ENCODE assay signal across 1 cellular context in genomic region chr18:32019251-32019943, GRCh38.
TF ChIP-seq lines count a peak whose summit lies in the region.

No MANE protein-coding gene starts in this region.

TF ChIP-seq in HepG2, 621 proteins besides CTCF, POLR2A, EP300 and RAD21 (continued from another document and continues in another):
- 0 out of 2 replicates have a peak, but pooled peaks have one; percentile 28 for TF ChIP-seq ATF2 (CRISPR knock-in tag; IDR thresholded peaks at IDR 0.05)
- TF ChIP-seq ZFP62 (CRISPR knock-in tag; IDR thresholded peaks at IDR 0.05), result no peak
- TF ChIP-seq MTA1 (CRISPR knock-in tag; IDR thresholded peaks at IDR 0.05; ENCODE audit: borderline replicate concordance), result no peak
- TF ChIP-seq SNAPC5 (CRISPR knock-in tag; IDR thresholded peaks at IDR 0.05; ENCODE audit: borderline replicate concordance), result no peak
- peak; percentile 32; the same call in 1 of the 2 replicates for TF ChIP-seq SAP130 (CRISPR knock-in tag; IDR thresholded peaks at IDR 0.05; ENCODE audit: low read depth)
- TF ChIP-seq MED1 (CRISPR knock-in tag; IDR thresholded peaks at IDR 0.05), result peak; percentile 79
- TF ChIP-seq KDM2A (CRISPR knock-in tag; IDR thresholded peaks at IDR 0.05; ENCODE audit: borderline replicate concordance, low read depth), result peak; percentile 29; the same call in 1 of the 2 replicates
- no peak for TF ChIP-seq ZNF83 (CRISPR knock-in tag; IDR thresholded peaks at IDR 0.05; ENCODE audit: borderline replicate concordance)
- no peak for TF ChIP-seq ZNF713 (CRISPR knock-in tag; IDR thresholded peaks at IDR 0.05)
- TF ChIP-seq ZNF513 (CRISPR knock-in tag; conservative IDR thresholded peaks at IDR 0.05), result no peak
- TF ChIP-seq ZBTB4 (CRISPR knock-in tag; IDR thresholded peaks at IDR 0.05; ENCODE audit: borderline replicate concordance), result no peak; the same call in 1 of the 2 replicates
- no peak for TF ChIP-seq MBD4 (IDR thresholded peaks at IDR 0.05; ENCODE audit: borderline replicate concordance, low read length)
- TF ChIP-seq CAMTA2 (CRISPR knock-in tag; IDR thresholded peaks at IDR 0.05; ENCODE audit: borderline replicate concordance), result no peak
- TF ChIP-seq THAP9 (CRISPR knock-in tag; IDR thresholded peaks at IDR 0.05; ENCODE audit: borderline replicate concordance), result no peak
- TF ChIP-seq USF2 (IDR thresholded peaks at IDR 0.05; ENCODE audit: low read depth, low read length), result no peak
- peak; percentile 18; the same call in 1 of the 2 replicates for TF ChIP-seq USF2 (CRISPR knock-in tag; IDR thresholded peaks at IDR 0.05; ENCODE audit: borderline replicate concordance)
- no peak for TF ChIP-seq ZBTB2 (CRISPR knock-in tag; IDR thresholded peaks at IDR 0.05; ENCODE audit: low read depth)
- TF ChIP-seq MYNN (CRISPR knock-in tag; IDR thresholded peaks at IDR 0.05; ENCODE audit: low read depth), result no peak; the same call in 1 of the 2 replicates
- TF ChIP-seq ZNF614 (CRISPR knock-in tag; IDR thresholded peaks at IDR 0.05; ENCODE audit: borderline replicate concordance), result no peak
- TF ChIP-seq TMF1 (CRISPR knock-in tag; IDR thresholded peaks at IDR 0.05; ENCODE audit: low read depth), result no peak
- TF ChIP-seq NCOA5 (CRISPR knock-in tag; IDR thresholded peaks at IDR 0.05), result no peak
- TF ChIP-seq ZNF552 (CRISPR knock-in tag; IDR thresholded peaks at IDR 0.05; ENCODE audit: borderline replicate concordance), result no peak
- TF ChIP-seq ZNF710 (CRISPR knock-in tag; IDR thresholded peaks at IDR 0.05; ENCODE audit: borderline replicate concordance), result no peak
- no peak for TF ChIP-seq ATF7 (IDR thresholded peaks at IDR 0.05)
- no peak for TF ChIP-seq ATF7 (CRISPR knock-in tag; IDR thresholded peaks at IDR 0.05)
- 0 out of 2 replicates have a peak, but pooled peaks have one; percentile 30 for TF ChIP-seq YEATS4 (CRISPR knock-in tag; IDR thresholded peaks at IDR 0.05; ENCODE audit: borderline replicate concordance)
- TF ChIP-seq NCOR1 (IDR thresholded peaks at IDR 0.05; ENCODE audit: borderline replicate concordance, low read length), result no peak
- no peak for TF ChIP-seq SP4 (CRISPR knock-in tag; IDR thresholded peaks at IDR 0.05)
- TF ChIP-seq MXD4 (CRISPR knock-in tag; IDR thresholded peaks at IDR 0.05), result no peak; the same call in 1 of the 2 replicates
- TF ChIP-seq ZBTB39 (CRISPR knock-in tag; IDR thresholded peaks at IDR 0.05), result no peak
- no peak for TF ChIP-seq ZNF7 (CRISPR knock-in tag; IDR thresholded peaks at IDR 0.05)
- no peak for TF ChIP-seq MBNL3 (CRISPR knock-in tag; conservative IDR thresholded peaks at IDR 0.05)
- no peak for TF ChIP-seq HNF1A (IDR thresholded peaks at IDR 0.05; ENCODE audit: low read depth)
- TF ChIP-seq HNF1A (CRISPR knock-in tag; IDR thresholded peaks at IDR 0.05; ENCODE audit: borderline replicate concordance), result no peak
- 0 out of 2 replicates have a peak, but pooled peaks have one; percentile 23 for TF ChIP-seq SSRP1 (CRISPR knock-in tag; IDR thresholded peaks at IDR 0.05)
